ENCODE assay signal across 8 cellular contexts in the genomic region with DNA sequence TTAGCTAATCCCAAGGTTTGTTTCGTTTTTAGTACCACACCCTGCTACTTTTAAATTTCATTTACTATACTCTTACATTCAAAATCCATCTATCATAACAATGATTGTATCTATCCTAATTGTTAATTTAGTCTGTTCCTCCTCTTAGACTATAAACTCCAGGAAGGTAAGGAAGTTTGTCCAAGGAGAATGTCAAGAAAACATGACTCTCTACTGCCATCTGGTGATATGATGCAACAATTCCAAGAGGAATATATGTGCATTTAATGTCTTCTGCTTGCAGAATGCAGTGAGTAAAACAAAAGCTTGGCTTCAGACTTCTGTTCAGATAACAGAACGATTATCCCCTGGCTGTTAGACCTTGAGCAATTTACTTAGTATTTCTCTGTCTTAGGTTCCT.
DNase-seq lines count a peak whose midpoint lies in the region; ATAC-seq, FAIRE-seq and TF ChIP-seq lines count a peak whose summit lies in the region.

No MANE protein-coding gene starts in this region.

- no peak for TF ChIP-seq POLR2A in A549 (IDR thresholded peaks at IDR 0.05; ENCODE audit: low read length)
- no peak for TF ChIP-seq POLR2A in IMR-90 (IDR thresholded peaks at IDR 0.05; ENCODE audit: low read depth, low read length)
- TF ChIP-seq POLR2A in esophagus squamous epithelium (IDR thresholded peaks at IDR 0.05), result no peak

- H3K4me1 ChIP-seq in A549 (no peaks in the 10 kb centered on the region), IMR-90 (ENCODE audit: control insufficient read depth, insufficient read depth, low read length) (no peaks in the 10 kb centered on the region), PC-9 (replicated peaks; ENCODE audit: insufficient read depth) (no peaks in the 10 kb centered on the region), esophagus squamous epithelium (no peaks in the 10 kb centered on the region)

- H3K27ac ChIP-seq in A549, result no peak overlapping the region; a peak in 1 of 6 replicates
- H3K27ac ChIP-seq in IMR-90 (ENCODE audit: insufficient read depth, low read length), result no peak overlapping the region
- no peak overlapping the region for H3K27ac ChIP-seq in PC-9
- no peak overlapping the region for H3K27ac ChIP-seq in esophagus squamous epithelium

- no peak for TF ChIP-seq EP300 in A549 (IDR thresholded peaks at IDR 0.05)

- H3K9ac ChIP-seq in IMR-90 (ENCODE audit: low read depth, low read length), result no peak overlapping the region

- H3K9me3 ChIP-seq in A549, result no peaks in the 10 kb centered on the region
- H3K9me3 ChIP-seq in IMR-90 (ENCODE audit: control insufficient read depth, insufficient read depth, low read length), result no peaks in the 10 kb centered on the region
- H3K9me3 ChIP-seq in PC-9 (ENCODE audit: insufficient read depth, low read depth), result no peaks in the 10 kb centered on the region
- H3K9me3 ChIP-seq in esophagus squamous epithelium, result peaks cover 0 to 3% (median 0%) of the 10 kb centered on the region in 3 donors

- DNase-seq in A549 (ENCODE audit: low read depth in 1 of 2, low spot score in 1 of 2) (peak; percentile 3 to 74), IMR-90 (peak; percentile 69), PC-9 (no peak), esophagus squamous epithelium (lab: John Stamatoyannopoulos, UW) (no peak), skeletal muscle cell (ENCODE audit: low read depth) (peak; percentile 25)
- no peak for DNase-seq in stimulated activated CD4-positive, alpha-beta T cell treated with anti-CD3 and anti-CD28 coated beads, Interleukin-4, amount 100 ng/mL, for 24 hours

- dilution Hi-C loops in IMR-90 (cut with HindIII; ENCODE audit: low sequenced_read_pairs, unreplicated experiment), result no loop called here

- 32% methylated on average over 2 of the region's 2 CpGs for WGBS in A549 (ENCODE audit: missing lambda C conversion rate)
- WGBS in IMR-90 (ENCODE audit: extremely low coverage in 2 of 2, insufficient read length in 1 of 2), 2 experiments, result no CpG with 5 or more reads among the region's 2 CpGs
- WGBS in esophagus squamous epithelium, 2 donors, result 32 to 41% methylated on average over 2 of the region's 2 CpGs

- no peak overlapping the region for H2BK120ac ChIP-seq in IMR-90 (ENCODE audit: low read depth, low read length)

- H3K9me2 ChIP-seq in PC-9 (ENCODE audit: insufficient read depth), result no peaks in the 10 kb centered on the region

- H3K36me3 ChIP-seq in IMR-90 (ENCODE audit: control insufficient read depth, insufficient read depth, low read length), result no peaks in the 10 kb centered on the region
- H3K36me3 ChIP-seq in PC-9 (ENCODE audit: low read depth), result no peaks in the 10 kb centered on the region
- H3K36me3 ChIP-seq in esophagus squamous epithelium, result no peaks in the 10 kb centered on the region

- no peaks in the 10 kb centered on the region for H3K27me3 ChIP-seq in IMR-90 (ENCODE audit: control insufficient read depth, insufficient read depth, low read length)
- no peaks in the 10 kb centered on the region for H3K27me3 ChIP-seq in PC-9 (ENCODE audit: insufficient read depth, low read depth)
- no peaks in the 10 kb centered on the region for H3K27me3 ChIP-seq in esophagus squamous epithelium

- H3F3A ChIP-seq in PC-9 (ENCODE audit: insufficient read depth, low read depth), result no peaks in the 10 kb centered on the region

- TF ChIP-seq RAD21 in A549 (conservative IDR thresholded peaks at IDR 0.05 in 1 of 2, IDR thresholded peaks at IDR 0.05 in 1 of 2) (peak; percentile 81 to 83), IMR-90 (IDR thresholded peaks at IDR 0.05; ENCODE audit: low read length) (peak; percentile 63)

- no peak for FAIRE-seq in A549 (lab: Jason Lieb, UNC)

- no peak overlapping the region for H4K8ac ChIP-seq in IMR-90 (ENCODE audit: low read depth in 2 of 2, low read length in 2 of 2)

- BruUV-seq in IMR-90 (replicated peaks; lab: Mats Ljungman, UMichigan) (no TSS peak), PC-9 (replicated peaks; lab: Mats Ljungman, UMichigan) (no TSS peak)

- in situ Hi-C loops in IMR-90 (cut with MboI; ENCODE audit: low sequenced_read_pairs), result no loop called here

- intact Hi-C loops in IMR-90 (cut with micrococcal nuclease) (loop anchor here (5.0 to 10.0 kb wide), 2 partner anchors 276 to 691 kb away; no protein-coding TSS in a partner anchor), PC-9 (cut with micrococcal nuclease; ENCODE audit: unreplicated experiment) (loop anchor here (2.0 kb wide), 1 partner anchor 1073 kb away; no protein-coding TSS in a partner anchor), esophagus squamous epithelium (cut with DNase I) (no loop called here)

- H3K23ac ChIP-seq in IMR-90 (ENCODE audit: low read depth, low read length), result no peak overlapping the region

- H2AFZ ChIP-seq in IMR-90 (replicated peaks; ENCODE audit: low read length, poor library complexity) (no peak overlapping the region), PC-9 (no peak overlapping the region)

- no peak overlapping the region for H2BK20ac ChIP-seq in IMR-90 (ENCODE audit: low read depth, low read length)

- H2BK5ac ChIP-seq in IMR-90 (ENCODE audit: low read depth, low read length, poor library complexity, severe bottlenecking), result no peak overlapping the region

- POLR2A ChIA-PET in A549 (lab: Yijun Ruan, JAX), result no interaction called here
- POLR2A ChIA-PET in IMR-90 (lab: Charles Lee; ENCODE audit: unreplicated experiment), result no interaction called here
- POLR2A ChIA-PET in PC-9 (lab: Charles Lee; ENCODE audit: unreplicated experiment), result no interaction called here

- no peak overlapping the region for H2BK15ac ChIP-seq in IMR-90 (ENCODE audit: low read depth, low read length)

- H2AK5ac ChIP-seq in IMR-90 (ENCODE audit: low read depth, low read length), result no peak overlapping the region

- CTCF ChIA-PET in A549 (lab: Yijun Ruan, JAX) (interaction anchor here (0.7 to 1.6 kb wide), 10 partner anchors 11 to 1074 kb away, joined by 3 to 6 read pairs (median 4); no protein-coding TSS in a partner anchor), IMR-90 (lab: Yijun Ruan, JAX) (interaction anchor here (0.6 to 0.7 kb wide), 4 partner anchors 15 to 1927 kb away, joined by 3 read pairs; no protein-coding TSS in a partner anchor), PC-9 (lab: Charles Lee) (interaction anchor here (0.6 kb wide), 1 partner anchor 779 kb away, joined by 8 read pairs; no protein-coding TSS in a partner anchor)

- no peaks in the 10 kb centered on the region for H3K9me1 ChIP-seq in IMR-90 (ENCODE audit: insufficient read depth, low read length)

- peak; percentile 64 to 84; a peak in 4 of 6 replicates for ATAC-seq in A549
- ATAC-seq in GM18517 (IDR thresholded peaks at IDR 0.05; ENCODE audit: unreplicated experiment), result peak; percentile 55
- peak; percentile 80 for ATAC-seq in IMR-90 (ENCODE audit: low read depth)
- no peak for ATAC-seq in HG03097 (IDR thresholded peaks at IDR 0.05; ENCODE audit: low FRiP score, unreplicated experiment)

- H3K4me3 ChIP-seq in A549 (no peak overlapping the region), IMR-90 (ENCODE audit: insufficient read depth, low read depth, low read length) (no peak overlapping the region), PC-9 (no peak overlapping the region), esophagus squamous epithelium (no peak overlapping the region), skeletal muscle cell (ENCODE audit: low read depth, low read length) (no peak overlapping the region)

- no peaks in the 10 kb centered on the region for H3K79me1 ChIP-seq in IMR-90 (ENCODE audit: low read depth in 1 of 2, low read length in 2 of 2)

- no peak overlapping the region for H4K91ac ChIP-seq in IMR-90 (ENCODE audit: insufficient read depth, low read depth, low read length)

- no peak overlapping the region for H3K4ac ChIP-seq in IMR-90 (ENCODE audit: low read depth, low read length)

- TF ChIP-seq CTCF in A549 (IDR thresholded peaks at IDR 0.05), result peak; percentile 72
- peak; percentile 67 for TF ChIP-seq CTCF in IMR-90 (conservative IDR thresholded peaks at IDR 0.05; ENCODE audit: low read depth, low read length)
- TF ChIP-seq CTCF in PC-9 (conservative IDR thresholded peaks at IDR 0.05), result peak; percentile 50
- peak in 4 of 6 experiments; percentile 18 to 49 (median 28) for TF ChIP-seq CTCF in esophagus squamous epithelium (IDR thresholded peaks at IDR 0.05)

- H3K14ac ChIP-seq in IMR-90 (replicated peaks; ENCODE audit: low read depth, low read length), result no peak overlapping the region

- H2AK9ac ChIP-seq in IMR-90 (replicated peaks; ENCODE audit: low read depth, low read length, poor library complexity), result no peak overlapping the region

- no peak overlapping the region for H3K56ac ChIP-seq in IMR-90 (ENCODE audit: extremely low read depth, insufficient read depth, low read length)

- no peaks in the 10 kb centered on the region for H3K79me2 ChIP-seq in PC-9 (ENCODE audit: low read depth)

- no peak overlapping the region for H3K4me2 ChIP-seq in A549
- H3K4me2 ChIP-seq in IMR-90 (ENCODE audit: low read depth, low read length), result no peak overlapping the region
- H3K4me2 ChIP-seq in PC-9, result no peak overlapping the region

- peak overlapping the region; percentile 76; the same call in 1 of the 2 replicates for H3K18ac ChIP-seq in IMR-90 (ENCODE audit: low read depth, low read length)

- no peak overlapping the region for H4K5ac ChIP-seq in IMR-90 (ENCODE audit: low read depth, low read length)

- H4K20me1 ChIP-seq in IMR-90 (ENCODE audit: insufficient read depth, low read length) (no peaks in the 10 kb centered on the region), PC-9 (ENCODE audit: insufficient read depth) (no peaks in the 10 kb centered on the region)

TF ChIP-seq in A549, 52 proteins besides CTCF, POLR2A, EP300 and RAD21 (continues in another document):
- TF ChIP-seq CEBPB (IDR thresholded peaks at IDR 0.05), result peak in 1 of 2 experiments; percentile 53; a peak in 1 of 4 replicates
- peak; percentile 81 for TF ChIP-seq SMC3 (IDR thresholded peaks at IDR 0.05)
- TF ChIP-seq EHF (CRISPR knock-in tag; IDR thresholded peaks at IDR 0.05), result no peak
- no peak for TF ChIP-seq HOXB5 (CRISPR knock-in tag; IDR thresholded peaks at IDR 0.05)

TF ChIP-seq in IMR-90, 13 proteins besides CTCF, POLR2A, EP300 and RAD21:
- peak; percentile 53 for TF ChIP-seq SMC3 (IDR thresholded peaks at IDR 0.05; ENCODE audit: low read depth, low read length)
- TF ChIP-seq FOS (IDR thresholded peaks at IDR 0.05; ENCODE audit: low read depth, low read length), result no peak
- TF ChIP-seq CEBPB (IDR thresholded peaks at IDR 0.05; ENCODE audit: low read depth, low read length), result peak; percentile 95

Comparison
In these comparisons a context has a peak if more than half of its experiments do, and no peak if none do; other contexts are left out.
1. DNase-seq: peak in A549 (2 of 2), IMR-90 (single experiment) and skeletal muscle cell (single experiment); none in PC-9 (0 of 2), esophagus squamous epithelium (single experiment) and stimulated activated CD4-positive, alpha-beta T cell treated with anti-CD3 and anti-CD28 coated beads, Interleukin-4, amount 100 ng/mL, for 24 hours (single experiment).
2. Peak in every context shown above with its lines, with median percentiles within 50 percentile points of each other: CTCF ChIP-seq.